22 cellular contexts compared by ENCODE assay signal in the genomic region with DNA sequence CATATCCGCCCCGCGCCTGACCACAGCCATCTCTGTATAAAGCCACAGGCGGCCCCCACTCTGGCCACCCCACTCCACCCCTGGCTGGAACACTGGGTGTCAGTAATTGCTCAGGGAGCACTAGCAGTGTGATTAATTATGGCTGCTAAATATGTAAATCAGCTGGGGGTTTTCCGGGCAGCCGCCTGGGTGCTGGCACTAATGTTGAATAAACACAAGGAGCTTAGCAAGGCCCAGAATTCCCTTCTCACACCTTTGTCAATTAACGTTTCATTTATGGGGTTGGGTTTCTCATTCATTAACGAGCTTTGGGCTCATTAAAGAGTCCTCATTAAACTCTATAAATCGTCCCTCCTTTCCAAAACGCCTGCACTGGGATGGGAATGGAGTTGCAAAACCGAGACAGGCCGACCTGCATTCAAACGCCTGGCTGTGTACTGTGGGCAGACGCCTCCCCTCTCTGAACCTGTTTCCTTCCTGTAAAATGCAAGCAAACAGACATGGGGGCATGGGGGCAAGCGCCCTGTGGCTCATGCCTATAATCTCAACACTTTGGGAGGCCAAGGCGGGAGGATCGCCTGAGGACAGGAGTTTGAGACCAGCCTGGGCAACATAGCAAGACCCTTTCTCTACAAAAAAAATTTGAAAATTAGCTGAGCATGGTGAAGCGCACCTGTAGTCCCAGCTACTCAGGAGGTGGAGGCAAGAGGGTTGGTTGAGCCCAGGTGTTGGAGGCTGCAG. TPM values are rescaled to one million over a fixed set of nuclear protein-coding genes. Genes with fewer than 3 reads are reported as not detected.
DNase-seq lines count a peak whose midpoint lies in the region; ATAC-seq and TF ChIP-seq lines count a peak whose summit lies in the region.
"Had no signal": no experiment of that assay in that cellular context is flagged by ENCODE, and none has a peak within 500 bp of the region (broad histone marks: within the 10 kb centered on the region; RNA-seq: fewer than 3 reads in every experiment).

No MANE protein-coding gene starts in this region.

- H3K27ac Mint-ChIP-seq in GM23338, result peak overlapping the region; percentile 75; the same call in 1 of the 2 replicates
- peak overlapping the region in 3 of 7 donors; percentile 53 to 67 (median 53) for H3K27ac Mint-ChIP-seq in CD4-positive, alpha-beta memory T cell
- H3K27ac Mint-ChIP-seq: CD4-positive, CD25-positive, alpha-beta regulatory T cell had no signal

- POLR2A ChIA-PET in CD4-positive, alpha-beta memory T cell (lab: Charles Lee; ENCODE audit: partially characterized antibody), result no interaction called here

- no peak for ATAC-seq in GM23338
- no peak for ATAC-seq in GM21576 (IDR thresholded peaks at IDR 0.05; ENCODE audit: unreplicated experiment)
- no peak for ATAC-seq in HG03432 (IDR thresholded peaks at IDR 0.05; ENCODE audit: unreplicated experiment)
- no peak for ATAC-seq in GM19324 (IDR thresholded peaks at IDR 0.05; ENCODE audit: low FRiP score, unreplicated experiment)

- H3K79me2 ChIP-seq in GM23338 (replicated peaks; ENCODE audit: insufficient read depth), result no peaks in the 10 kb centered on the region

- peaks cover 8% of the 10 kb centered on the region for H3K27me3 Mint-ChIP-seq in GM23338 (ENCODE audit: insufficient read depth, low read depth, poor library complexity)
- peaks cover 8 to 10% of the 10 kb centered on the region in 2 donors for H3K27me3 Mint-ChIP-seq in CD4-positive, alpha-beta memory T cell

- H3K4me3 Mint-ChIP-seq in GM23338, result no peak overlapping the region
- H3K4me3 Mint-ChIP-seq in CD4-positive, alpha-beta memory T cell, result no peak overlapping the region
- H3K4me3 Mint-ChIP-seq: CD4-positive, CD25-positive, alpha-beta regulatory T cell had no signal

- H2AFZ ChIP-seq in GM23338, result no peak overlapping the region

- no peaks in the 10 kb centered on the region for H3F3A ChIP-seq in GM23338 (replicated peaks; ENCODE audit: low read depth)

- H3K4me3 ChIP-seq in GM23338, result no peak overlapping the region
- no peak overlapping the region for H3K4me3 ChIP-seq in CD4-positive, alpha-beta memory T cell (ENCODE audit: low read length in 2 of 2)
- H3K4me3 ChIP-seq: MG63 had no signal

- no peaks in the 10 kb centered on the region for H3K36me3 ChIP-seq in GM23338 (ENCODE audit: insufficient read depth)
- no peaks in the 10 kb centered on the region for H3K36me3 ChIP-seq in CD4-positive, alpha-beta memory T cell (ENCODE audit: insufficient read depth, low read length)
- H3K36me3 ChIP-seq: MG63 had no signal

- no peak overlapping the region for H3K27ac ChIP-seq in GM23338 (ENCODE audit: low read depth)
- no peak overlapping the region for H3K27ac ChIP-seq in CD4-positive, alpha-beta memory T cell (ENCODE audit: low read depth, low read length)

- intact Hi-C loops in posterior cingulate gyrus (cut with DNase I), result no loop called here
- intact Hi-C loops in CD4-positive, alpha-beta memory T cell (cut with micrococcal nuclease), result no loop called here

- H3K9me3 ChIP-seq in CD4-positive, alpha-beta memory T cell (ENCODE audit: control insufficient read depth in 1 of 2, low read length in 2 of 2), result no peaks in the 10 kb centered on the region
- H3K9me3 ChIP-seq: MG63 had no signal

- H3K4me1 ChIP-seq in GM23338 (ENCODE audit: insufficient read depth), result peaks cover 12% of the 10 kb centered on the region; the same call in 1 of the 2 replicates
- H3K4me1 ChIP-seq in CD4-positive, alpha-beta memory T cell (ENCODE audit: insufficient read depth, low read length), result no peaks in the 10 kb centered on the region

- H3K4me1 Mint-ChIP-seq in GM23338, result peaks cover 10% of the 10 kb centered on the region
- H3K4me1 Mint-ChIP-seq in CD4-positive, alpha-beta memory T cell, result no peaks in the 10 kb centered on the region
- H3K4me1 Mint-ChIP-seq: CD4-positive, CD25-positive, alpha-beta regulatory T cell had no signal

- no peaks in the 10 kb centered on the region; the same call in 1 of the 2 replicates for H4K20me1 ChIP-seq in GM23338 (replicated peaks; ENCODE audit: insufficient read depth)

- no peaks in the 10 kb centered on the region for H3K27me3 ChIP-seq in GM23338 (ENCODE audit: insufficient read depth)
- H3K27me3 ChIP-seq in CD4-positive, alpha-beta memory T cell (ENCODE audit: insufficient read depth, low read length), result no peaks in the 10 kb centered on the region

- no peaks in the 10 kb centered on the region for H3K36me3 Mint-ChIP-seq in GM23338 (ENCODE audit: low read depth)
- H3K36me3 Mint-ChIP-seq in CD4-positive, alpha-beta memory T cell, result no peaks in the 10 kb centered on the region
- H3K36me3 Mint-ChIP-seq: CD4-positive, CD25-positive, alpha-beta regulatory T cell had no signal

- H3K4me2 ChIP-seq in GM23338, result no peak overlapping the region

- CTCF ChIA-PET in CD4-positive, alpha-beta memory T cell (lab: Charles Lee; ENCODE audit: partially characterized antibody), result interaction anchor here (0.9 to 2.1 kb wide), 5 partner anchors 21 to 73 kb away, joined by 3 to 6 read pairs (median 4); no protein-coding TSS in a partner anchor

- no peak for TF ChIP-seq CTCF in GM23338 (conservative IDR thresholded peaks at IDR 0.05; ENCODE audit: low read depth in 2 of 2)

- no peaks in the 10 kb centered on the region for H3K9me2 ChIP-seq in GM23338 (ENCODE audit: insufficient read depth)

- H3K9me3 Mint-ChIP-seq in GM23338, result no peaks in the 10 kb centered on the region; the same call in 2 of the 3 replicates
- H3K9me3 Mint-ChIP-seq in CD4-positive, alpha-beta memory T cell, result no peaks in the 10 kb centered on the region
- H3K9me3 Mint-ChIP-seq: CD4-positive, CD25-positive, alpha-beta regulatory T cell had no signal

- DNase-seq in GM23338 (ENCODE audit: low spot score) (no peak), amygdala (lab: John Stamatoyannopoulos, UW) (peak in 47 of 56 donors; percentile 0 to 81 (median 43)), globus pallidus (ENCODE audit: low spot score) (peak; percentile 38), posterior cingulate gyrus (peak in 8 of 10 donors; percentile 25 to 88 (median 58))
- DNase-seq in CD4-positive, alpha-beta memory T cell, result no peak
- DNase-seq: ACHN; AML-193; CD4-positive, CD25-positive, alpha-beta regulatory T cell; DMS79; GOT3; Karpas-422; MG63; NCI-H1092 treated with DMSO at 0.1 percent for 48 hours; NCI-H1694; NCI-H2107; NCI-H345; NCI-H526; RPMI8226; SIG-M5 had no signal

TF ChIP-seq in GM23338, 12 proteins besides CTCF, POLR2A, EP300 and RAD21 (continues in another document):
- TF ChIP-seq STAT1 (IDR thresholded peaks at IDR 0.05; ENCODE audit: unreplicated experiment), result no peak
- no peak for TF ChIP-seq EZH2phosphoT487 (IDR thresholded peaks at IDR 0.05; ENCODE audit: unreplicated experiment)
- TF ChIP-seq, protein P1, sequence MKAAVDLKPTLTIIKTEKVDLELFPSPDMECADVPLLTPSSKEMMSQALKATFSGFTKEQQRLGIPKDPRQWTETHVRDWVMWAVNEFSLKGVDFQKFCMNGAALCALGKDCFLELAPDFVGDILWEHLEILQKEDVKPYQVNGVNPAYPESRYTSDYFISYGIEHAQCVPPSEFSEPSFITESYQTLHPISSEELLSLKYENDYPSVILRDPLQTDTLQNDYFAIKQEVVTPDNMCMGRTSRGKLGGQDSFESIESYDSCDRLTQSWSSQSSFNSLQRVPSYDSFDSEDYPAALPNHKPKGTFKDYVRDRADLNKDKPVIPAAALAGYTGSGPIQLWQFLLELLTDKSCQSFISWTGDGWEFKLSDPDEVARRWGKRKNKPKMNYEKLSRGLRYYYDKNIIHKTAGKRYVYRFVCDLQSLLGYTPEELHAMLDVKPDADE (IDR thresholded peaks at IDR 0.05), result no peak
- no peak for TF ChIP-seq EZH2 (IDR thresholded peaks at IDR 0.05; ENCODE audit: low read depth, unreplicated experiment)
- no peak for TF ChIP-seq POLR2AphosphoS5 (IDR thresholded peaks at IDR 0.05; ENCODE audit: low read depth)
- TF ChIP-seq, protein P2, sequence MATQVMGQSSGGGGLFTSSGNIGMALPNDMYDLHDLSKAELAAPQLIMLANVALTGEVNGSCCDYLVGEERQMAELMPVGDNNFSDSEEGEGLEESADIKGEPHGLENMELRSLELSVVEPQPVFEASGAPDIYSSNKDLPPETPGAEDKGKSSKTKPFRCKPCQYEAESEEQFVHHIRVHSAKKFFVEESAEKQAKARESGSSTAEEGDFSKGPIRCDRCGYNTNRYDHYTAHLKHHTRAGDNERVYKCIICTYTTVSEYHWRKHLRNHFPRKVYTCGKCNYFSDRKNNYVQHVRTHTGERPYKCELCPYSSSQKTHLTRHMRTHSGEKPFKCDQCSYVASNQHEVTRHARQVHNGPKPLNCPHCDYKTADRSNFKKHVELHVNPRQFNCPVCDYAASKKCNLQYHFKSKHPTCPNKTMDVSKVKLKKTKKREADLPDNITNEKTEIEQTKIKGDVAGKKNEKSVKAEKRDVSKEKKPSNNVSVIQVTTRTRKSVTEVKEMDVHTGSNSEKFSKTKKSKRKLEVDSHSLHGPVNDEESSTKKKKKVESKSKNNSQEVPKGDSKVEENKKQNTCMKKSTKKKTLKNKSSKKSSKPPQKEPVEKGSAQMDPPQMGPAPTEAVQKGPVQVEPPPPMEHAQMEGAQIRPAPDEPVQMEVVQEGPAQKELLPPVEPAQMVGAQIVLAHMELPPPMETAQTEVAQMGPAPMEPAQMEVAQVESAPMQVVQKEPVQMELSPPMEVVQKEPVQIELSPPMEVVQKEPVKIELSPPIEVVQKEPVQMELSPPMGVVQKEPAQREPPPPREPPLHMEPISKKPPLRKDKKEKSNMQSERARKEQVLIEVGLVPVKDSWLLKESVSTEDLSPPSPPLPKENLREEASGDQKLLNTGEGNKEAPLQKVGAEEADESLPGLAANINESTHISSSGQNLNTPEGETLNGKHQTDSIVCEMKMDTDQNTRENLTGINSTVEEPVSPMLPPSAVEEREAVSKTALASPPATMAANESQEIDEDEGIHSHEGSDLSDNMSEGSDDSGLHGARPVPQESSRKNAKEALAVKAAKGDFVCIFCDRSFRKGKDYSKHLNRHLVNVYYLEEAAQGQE (IDR thresholded peaks at IDR 0.05; ENCODE audit: unreplicated experiment), result no peak
- no peak for TF ChIP-seq ZNF114 (CRISPR knock-in tag; IDR thresholded peaks at IDR 0.05)
- no peak for TF ChIP-seq NANOG (IDR thresholded peaks at IDR 0.05; ENCODE audit: borderline replicate concordance)
- no peak for TF ChIP-seq CREB1 (CRISPR knock-in tag; IDR thresholded peaks at IDR 0.05; ENCODE audit: low read depth)

RNA-seq across cellular contexts. Expression of a gene that starts 17.7 kb away (rescaled TPM):
- 117 and 125 TPM in 2 replicates for total RNA-seq in GM23338 (2014; rRNA removed; shearing (Covaris generic))
- 58.1 and 62.1 TPM in 2 replicates for polyA plus RNA-seq in GM23338 (2016; fragmentation: Nextera tagmentation; extraction: Ambion mirVana)
- total RNA-seq in CD4-positive, alpha-beta memory T cell, result 10 to 100 TPM; 10.1 to 10.4 TPM
- polyA plus RNA-seq in CD4-positive, alpha-beta memory T cell, result 1 to 10 TPM; 5.0 to 8.8 TPM

RNA-seq across cellular contexts. Expression of a gene that starts 56.3 kb away (rescaled TPM):
- total RNA-seq in GM23338 (2014; rRNA removed; shearing (Covaris generic)), result 1.0 and 1.3 TPM in 2 replicates
- 0.89 and 1.2 TPM in 2 replicates for polyA plus RNA-seq in GM23338 (2016; fragmentation: Nextera tagmentation; extraction: Ambion mirVana)
- total RNA-seq in CD4-positive, alpha-beta memory T cell, result 1 to 10 TPM; 3.5 to 4.3 TPM
- polyA plus RNA-seq in CD4-positive, alpha-beta memory T cell, result under 1 TPM; 0.07 to 0.45 TPM

RNA-seq across cellular contexts. Expression of a gene that starts 59.3 kb away (rescaled TPM):
- not detected in 2 replicates for total RNA-seq in GM23338 (2014; rRNA removed; shearing (Covaris generic))
- polyA plus RNA-seq in GM23338 (2016; fragmentation: Nextera tagmentation; extraction: Ambion mirVana), result not detected in 2 replicates
- not detected for total RNA-seq in CD4-positive, alpha-beta memory T cell
- polyA plus RNA-seq in CD4-positive, alpha-beta memory T cell, result not detected
- total RNA-seq: CD4-positive, CD25-positive, alpha-beta regulatory T cell had no signal
- polyA plus RNA-seq: CD4-positive, CD25-positive, alpha-beta regulatory T cell had no signal

Comparison
In these comparisons a context has a peak if more than half of its experiments do, and no peak if none do; other contexts are left out.
1. DNase-seq: peak in amygdala (47 of 56), globus pallidus (single experiment) and posterior cingulate gyrus (8 of 10); none in GM23338 (single experiment) and CD4-positive, alpha-beta memory T cell (0 of 5).
2. RNA of a gene that starts 17.7 kb away (total RNA-seq): 117 to 125 TPM in GM23338; 10.1 to 10.4 TPM in CD4-positive, alpha-beta memory T cell; every median in the first group is over 10 times any median in the second.